ENCODE assay signal across 19 cellular contexts in the genomic region with DNA sequence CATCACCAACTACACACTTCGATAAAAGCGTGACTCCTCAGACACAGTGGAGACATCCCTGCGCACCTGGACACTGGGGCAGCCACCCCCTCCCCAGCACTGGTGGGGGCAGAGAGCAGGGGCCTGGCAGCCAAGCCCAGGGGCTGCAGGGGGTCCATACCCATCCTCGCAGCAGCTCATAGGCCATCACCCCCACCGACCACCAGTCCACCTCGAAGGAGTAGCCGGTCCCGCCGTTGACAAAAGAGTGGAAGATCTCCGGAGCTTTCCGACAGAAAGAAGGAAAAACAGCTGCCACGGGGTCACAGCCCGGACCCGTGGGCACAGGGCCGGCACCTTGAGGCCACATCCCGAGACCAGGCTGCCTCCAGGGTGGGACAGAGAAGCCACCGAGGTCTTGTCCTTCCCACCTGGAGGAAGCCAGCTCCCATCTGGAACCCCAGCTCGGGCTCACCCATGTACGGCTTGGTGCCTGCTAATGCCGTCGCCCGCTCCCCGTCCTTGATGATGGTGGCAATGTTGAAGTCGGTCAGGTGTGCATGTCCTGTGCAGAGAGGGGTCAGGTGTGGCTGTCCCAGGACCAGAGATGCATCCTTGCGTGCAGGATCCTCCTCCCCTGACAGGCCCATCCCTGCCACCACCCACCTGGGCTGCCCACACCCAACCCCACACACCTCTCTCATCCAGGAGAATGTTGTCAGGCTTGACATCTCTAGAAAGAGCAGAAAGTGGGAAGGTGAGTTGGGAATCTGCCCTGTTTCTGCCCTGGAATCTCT. TPM values are rescaled to one million over a fixed set of nuclear protein-coding genes. Genes with fewer than 3 reads are reported as not detected.
"Had no signal": no experiment of that assay in that cellular context is flagged by ENCODE, and none has a peak within 500 bp of the region (broad histone marks: within the 10 kb centered on the region; RNA-seq: fewer than 3 reads in every experiment).

No MANE protein-coding gene starts in this region.

- H3K4me3 Mint-ChIP-seq: immature natural killer cell, mesothelial cell of epicardium, naive B cell had no signal

- H3K27ac Mint-ChIP-seq: mesothelial cell of epicardium had no signal

- DNase-seq: effector CD4-positive, alpha-beta T cell; effector memory CD4-positive, alpha-beta T cell; foreskin keratinocyte; hypothalamus; immature natural killer cell; islet precursor cell; left colon; left ventricle myocardium inferior; lower lobe of right lung; mesenchymal stem cell; mucosa of descending colon; naive B cell had no signal

- H3K27me3 ChIP-seq: esophagus muscularis mucosa, foreskin keratinocyte, gastroesophageal sphincter, heart left ventricle, hepatocyte had no signal

- H3K27me3 Mint-ChIP-seq: naive B cell had no signal

- H3K36me3 ChIP-seq: heart left ventricle, left ventricle myocardium inferior, lower lobe of right lung had no signal

- H3K9me3 Mint-ChIP-seq: immature natural killer cell, mesothelial cell of epicardium, naive B cell had no signal

- H3K9me3 ChIP-seq: esophagus muscularis mucosa, gastroesophageal sphincter, heart left ventricle, left ventricle myocardium inferior, lower lobe of right lung, mucosa of descending colon had no signal

- H3K4me2 ChIP-seq: hepatocyte had no signal

- H3K36me3 Mint-ChIP-seq: mesothelial cell of epicardium, naive B cell had no signal

- H3K4me3 ChIP-seq: coronary artery, esophagus muscularis mucosa, gastroesophageal sphincter, heart left ventricle, hepatocyte, left ventricle myocardium inferior, lower lobe of right lung, mucosa of descending colon had no signal

- ATAC-seq: foreskin keratinocyte, gastroesophageal sphincter, heart left ventricle, left colon, left lobe of liver, lower lobe of right lung, mucosa of descending colon had no signal

- H3K4me1 ChIP-seq: foreskin keratinocyte had no signal

- H3K27ac ChIP-seq: esophagus muscularis mucosa, foreskin keratinocyte, gastroesophageal sphincter, hepatocyte, left ventricle myocardium inferior, lower lobe of right lung had no signal

- H2AFZ ChIP-seq: hepatocyte had no signal

RNA-seq across cellular contexts. Expression of gene DPYSL4, which starts 38.5 kb away (rescaled TPM):
- polyA plus RNA-seq: immature natural killer cell had no signal
